In genomic region chr15:81484076-81484475, GRCh38 we compare ENCODE assay signal across 19 cellular contexts.
"Had no signal": no experiment of that assay in that cellular context is flagged by ENCODE, and none has a peak within 500 bp of the region (broad histone marks: within the 10 kb centered on the region; RNA-seq: fewer than 3 reads in every experiment).

No MANE protein-coding gene starts in this region.

- H3K9me3 Mint-ChIP-seq: endodermal cell, natural killer cell had no signal

- H3K4me1 Mint-ChIP-seq: natural killer cell had no signal

- H3K4me1 ChIP-seq: parathyroid adenoma, psoas muscle, transverse colon had no signal

- H3K27ac ChIP-seq: coronary artery, heart right ventricle, parathyroid adenoma, psoas muscle, skin epidermis, stomach, thoracic aorta, transverse colon had no signal

- ATAC-seq: heart right ventricle, mucosa of descending colon, natural killer cell, psoas muscle, sciatic nerve had no signal

- H3K9me3 ChIP-seq: heart right ventricle, mucosa of descending colon, psoas muscle, stomach, thoracic aorta, transverse colon had no signal

- H3K27me3 ChIP-seq: heart right ventricle, stomach, transverse colon had no signal

- H2AFZ ChIP-seq: parathyroid adenoma had no signal

- H3K36me3 Mint-ChIP-seq: natural killer cell had no signal

- DNase-seq: effector CD4-positive, alpha-beta T cell; endodermal cell; erythroblast; heart right ventricle; hypothalamus; kidney glomerular epithelial cell; mammary epithelial cell; mucosa of descending colon; natural killer cell; psoas muscle; retina; stimulated activated naive CD4-positive, alpha-beta T cell; stomach; transverse colon had no signal

- H3K4me3 ChIP-seq: coronary artery, heart right ventricle, mucosa of descending colon, psoas muscle, skin epidermis, stomach, thoracic aorta, transverse colon had no signal

- H3K36me3 ChIP-seq: heart right ventricle, stomach, thoracic aorta, transverse colon had no signal

- H3K9ac ChIP-seq: parathyroid adenoma had no signal

- H3K27ac Mint-ChIP-seq: endodermal cell, natural killer cell had no signal

- H3K4me3 Mint-ChIP-seq: endodermal cell, natural killer cell had no signal
